21 cellular contexts compared by ENCODE assay signal in the genomic region with DNA sequence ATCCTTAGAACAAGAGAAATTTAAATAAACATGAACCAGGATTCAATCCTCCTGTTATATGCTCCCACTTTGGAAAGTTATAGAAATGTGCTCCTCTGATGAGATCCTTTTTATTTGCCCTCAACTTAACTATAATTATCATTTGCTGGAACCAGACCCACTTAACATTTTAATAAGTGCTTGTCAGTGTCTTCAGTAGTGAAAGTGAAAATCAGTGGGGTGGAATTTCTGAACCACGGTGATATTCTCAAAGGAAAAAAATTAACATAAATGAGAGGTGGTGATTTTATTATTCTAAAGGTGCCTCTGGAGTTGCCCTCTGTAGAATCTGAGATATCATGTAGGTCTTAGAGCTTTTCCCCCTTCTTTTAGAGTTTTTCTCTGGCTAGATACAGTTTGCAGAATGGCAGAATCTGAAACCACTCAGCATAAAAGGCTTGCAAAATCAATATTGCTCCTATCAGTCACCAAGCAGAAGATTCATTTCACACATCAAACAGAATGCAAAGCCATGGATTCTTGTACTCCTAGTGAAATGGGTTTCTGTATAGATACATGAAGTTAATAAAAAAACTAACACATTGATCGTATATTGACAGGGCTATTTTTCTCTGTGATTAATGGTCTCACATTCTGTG.
"Had no signal": no experiment of that assay in that cellular context is flagged by ENCODE, and none has a peak within 500 bp of the region (broad histone marks: within the 10 kb centered on the region; RNA-seq: fewer than 3 reads in every experiment).

No MANE protein-coding gene starts in this region.

- H3K9me3 ChIP-seq: Peyer's patch, SJSA1 had no signal

- H3K4me1 ChIP-seq: Peyer's patch, SJSA1 had no signal

- H3K36me3 ChIP-seq: Peyer's patch, SJSA1 had no signal

- H3K27ac ChIP-seq: Peyer's patch, RWPE1, SJSA1 had no signal

- H3K27me3 ChIP-seq: Peyer's patch, SJSA1 had no signal

- H3K4me3 ChIP-seq: Peyer's patch, SJSA1 had no signal

- DNase-seq: activated CD4-positive, alpha-beta memory T cell treated with anti-CD3 and anti-CD28 coated beads, Interleukin-2, amount 10 ng/mL, durations not matched to agents 7 days and 5 days; activated CD4-positive, alpha-beta T cell treated with anti-CD3 and anti-CD28 coated beads, Interleukin-2, amount 10 ng/mL, durations not matched to agents 7 days and 5 days; activated CD4-positive, CD25-positive, alpha-beta regulatory T cell; activated gamma-delta T cell treated with Interleukin-2 at 50 U/mL for 16 hours; activated T-cell treated with anti-CD3 and anti-CD28 coated beads for 4 hours; activated T-cell treated with anti-CD3 and anti-CD28 coated beads, Interleukin-2, amount 50 U/mL, for 48 hours; aorta; central memory CD4-positive, alpha-beta T cell; Karpas-422; NCI-H1048; NCI-H1694 treated with DMSO at 0.1 percent for 48 hours; NCI-H2081; NCI-H510A treated with DMSO at 0.1 percent for 48 hours; OCI-M1; Peyer's patch; Right ventricle myocardium superior; T-helper 17 cell; T-helper 9 cell had no signal

- ATAC-seq: T-helper 17 cell had no signal

- FAIRE-seq: bronchial epithelial cell had no signal
